In the genomic region with DNA sequence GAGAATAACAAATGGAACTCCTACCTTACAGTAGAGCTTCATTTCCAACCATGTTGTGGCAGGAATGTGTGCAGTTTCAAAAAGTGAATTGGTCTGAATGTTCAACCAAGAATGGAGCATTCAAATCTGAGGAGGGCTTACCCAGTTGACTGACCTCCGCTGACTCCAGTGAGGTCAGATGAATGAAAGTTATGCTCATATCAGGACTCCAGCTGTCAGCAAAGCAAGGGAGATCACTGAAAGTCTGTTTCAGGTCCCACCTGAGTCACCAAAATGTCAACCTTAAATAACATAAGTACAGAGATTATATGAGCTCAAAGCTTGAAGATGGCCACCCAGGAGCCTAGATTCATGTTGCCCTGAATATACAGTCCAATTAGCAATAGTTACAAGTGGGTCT, we compare ENCODE assay signal across 16 cellular contexts.
"Had no signal": no experiment of that assay in that cellular context is flagged by ENCODE, and none has a peak within 500 bp of the region (broad histone marks: within the 10 kb centered on the region; RNA-seq: fewer than 3 reads in every experiment).

No MANE protein-coding gene starts in this region.

- H3K27ac ChIP-seq: cardiac muscle cell, esophagus muscularis mucosa, suprapubic skin, upper lobe of left lung, VCaP had no signal

- H3K9me3 ChIP-seq: esophagus muscularis mucosa, suprapubic skin, upper lobe of left lung had no signal

- H3K36me3 Mint-ChIP-seq: immature natural killer cell; naive thymus-derived CD4-positive, alpha-beta T cell had no signal

- H3K9me3 Mint-ChIP-seq: activated CD8-positive, alpha-beta T cell treated with anti-CD3 and anti-CD28 coated beads for 36 hours had no signal

- H3K27me3 ChIP-seq: cardiac muscle cell, esophagus muscularis mucosa, suprapubic skin, upper lobe of left lung had no signal

- FAIRE-seq: small intestine had no signal

- H3K27me3 Mint-ChIP-seq: progenitor cell of endocrine pancreas had no signal

- ATAC-seq: activated CD8-positive, alpha-beta T cell treated with anti-CD3 and anti-CD28 coated beads for 36 hours; left cardiac atrium; naive thymus-derived CD4-positive, alpha-beta T cell; right cardiac atrium had no signal

- H3K36me3 ChIP-seq: cardiac muscle cell, esophagus muscularis mucosa, suprapubic skin, upper lobe of left lung had no signal

- DNase-seq: activated CD8-positive, alpha-beta memory T cell treated with anti-CD3 and anti-CD28 coated beads, Interleukin-2, amount 50 U/mL, for 48 hours; activated CD8-positive, alpha-beta T cell treated with anti-CD3 and anti-CD28 coated beads for 36 hours; activated naive CD4-positive, alpha-beta T cell treated with Interleukin-2 at 50 U/mL for 16 hours; immature natural killer cell; left cardiac atrium; naive thymus-derived CD4-positive, alpha-beta T cell; right cardiac atrium; small intestine; stimulated activated naive CD4-positive, alpha-beta T cell; upper lobe of left lung had no signal

- H3K4me3 Mint-ChIP-seq: activated CD8-positive, alpha-beta T cell treated with anti-CD3 and anti-CD28 coated beads for 36 hours; immature natural killer cell; naive thymus-derived CD4-positive, alpha-beta T cell had no signal

- H3K4me1 Mint-ChIP-seq: immature natural killer cell; naive thymus-derived CD4-positive, alpha-beta T cell had no signal

- H3K4me3 ChIP-seq: cardiac muscle cell, esophagus muscularis mucosa, lung, suprapubic skin, upper lobe of left lung had no signal

- H3K27ac Mint-ChIP-seq: activated CD8-positive, alpha-beta T cell treated with anti-CD3 and anti-CD28 coated beads for 36 hours; immature natural killer cell; naive thymus-derived CD4-positive, alpha-beta T cell; progenitor cell of endocrine pancreas had no signal
